20 cellular contexts compared by ENCODE assay signal in the genomic region with DNA sequence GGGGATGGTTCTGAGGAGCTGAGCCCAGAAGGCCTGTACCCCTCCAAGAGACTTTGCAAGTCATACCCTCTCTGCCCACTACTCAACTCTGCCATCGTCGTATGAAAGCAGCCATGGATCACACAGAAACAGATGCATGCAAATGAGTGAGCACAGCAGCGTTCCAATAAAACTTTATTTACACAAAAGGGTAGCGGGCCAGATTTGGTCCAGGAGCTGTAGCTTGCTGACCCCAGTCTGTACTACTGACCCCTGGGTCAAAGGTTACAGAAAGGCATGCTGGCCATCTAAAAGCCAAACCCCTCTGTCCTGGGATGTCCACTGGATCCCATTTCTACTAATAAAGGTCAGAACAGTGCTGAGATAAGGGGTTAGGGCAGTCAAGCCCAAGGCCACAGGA. TPM values are rescaled to one million over a fixed set of nuclear protein-coding genes. Genes with fewer than 3 reads are reported as not detected.
DNase-seq lines count a peak whose midpoint lies in the region; FAIRE-seq and TF ChIP-seq lines count a peak whose summit lies in the region.
"Had no signal": no experiment of that assay in that cellular context is flagged by ENCODE, and none has a peak within 500 bp of the region (broad histone marks: within the 10 kb centered on the region; RNA-seq: fewer than 3 reads in every experiment).

No MANE protein-coding gene starts in this region.

- peaks cover 0 to 51% (median 39%) of the 10 kb centered on the region in 11 experiments; a peak in 15 of 22 replicates for H3K36me3 ChIP-seq in BLaER1 treated with 17β-estradiol and CSF1 and Interleukin-3, amounts not matched to agents 10 nM and 100 nM
- H3K36me3 ChIP-seq in HUES48 (ENCODE audit: control insufficient read depth, insufficient read depth, low read length) (no peaks in the 10 kb centered on the region), bronchial epithelial cell (ENCODE audit: control insufficient read depth, insufficient read depth, low read length) (no peaks in the 10 kb centered on the region), neutrophil (no peaks in the 10 kb centered on the region), PC-9 (ENCODE audit: low read depth) (no peaks in the 10 kb centered on the region)

- no peaks in the 10 kb centered on the region for H3K9me2 ChIP-seq in PC-9 (ENCODE audit: insufficient read depth)

- CTCF ChIA-PET in PC-9 (lab: Charles Lee): no interaction called here

- no peaks in the 10 kb centered on the region for H3K27me3 ChIP-seq in BLaER1 treated with 17β-estradiol and CSF1 and Interleukin-3, amounts not matched to agents 10 nM and 100 nM
- no peaks in the 10 kb centered on the region for H3K27me3 ChIP-seq in HUES48 (ENCODE audit: control insufficient read depth, insufficient read depth, low read length)
- H3K27me3 ChIP-seq in bronchial epithelial cell (ENCODE audit: control insufficient read depth, insufficient read depth, low read length): no peaks in the 10 kb centered on the region
- H3K27me3 ChIP-seq in neutrophil: no peaks in the 10 kb centered on the region
- H3K27me3 ChIP-seq in PC-9 (ENCODE audit: insufficient read depth, low read depth): no peaks in the 10 kb centered on the region

- no peak for DNase-seq in bronchial epithelial cell (ENCODE audit: low read depth)
- no peak for DNase-seq in PC-9
- no peak for DNase-seq in NCI-H2107 (lab: John Stamatoyannopoulos, UW)
- no peak for DNase-seq in ecto neural progenitor cell (ENCODE audit: low spot score)
- DNase-seq: C1 segment of cervical spinal cord; Caco-2; CD4-positive, alpha-beta T cell; GDM1; GOT3; H9; IMR-90; KBM-7 had no signal

- no peak overlapping the region for H2AFZ ChIP-seq in PC-9

- TF ChIP-seq CTCF in bronchial epithelial cell (IDR thresholded peaks at IDR 0.05; ENCODE audit: insufficient read depth, low read length, severe bottlenecking) (no peak), neutrophil (IDR thresholded peaks at IDR 0.05) (no peak), PC-9 (conservative IDR thresholded peaks at IDR 0.05) (no peak)

- peak overlapping the region in 9 of 11 experiments; percentile 40 to 98 (median 66); a peak in 15 of 22 replicates for H3K27ac ChIP-seq in BLaER1 treated with 17β-estradiol and CSF1 and Interleukin-3, amounts not matched to agents 10 nM and 100 nM
- peak overlapping the region; percentile 11 for H3K27ac ChIP-seq in HUES48 (ENCODE audit: low read depth, low read length)
- peak overlapping the region; percentile 98 for H3K27ac ChIP-seq in neutrophil
- no peak overlapping the region for H3K27ac ChIP-seq in PC-9

- H3K9me3 ChIP-seq in BLaER1 treated with 17β-estradiol and CSF1 and Interleukin-3, amounts not matched to agents 10 nM and 100 nM (replicated peaks in 1 of 11): no peaks in the 10 kb centered on the region
- H3K9me3 ChIP-seq in HUES48 (ENCODE audit: control insufficient read depth, insufficient read depth, low read length): no peaks in the 10 kb centered on the region
- no peaks in the 10 kb centered on the region for H3K9me3 ChIP-seq in neutrophil
- H3K9me3 ChIP-seq in PC-9 (ENCODE audit: insufficient read depth, low read depth): no peaks in the 10 kb centered on the region
- H3K9me3 ChIP-seq: Caco-2 had no signal

- POLR2A ChIA-PET in PC-9 (lab: Charles Lee; ENCODE audit: unreplicated experiment): no interaction called here

- H3K4me1 ChIP-seq in BLaER1 treated with 17β-estradiol and CSF1 and Interleukin-3, amounts not matched to agents 10 nM and 100 nM: peaks cover 60 to 87% (median 79%) of the 10 kb centered on the region in 10 experiments
- peaks cover 34% of the 10 kb centered on the region for H3K4me1 ChIP-seq in HUES48 (ENCODE audit: control insufficient read depth, insufficient read depth, low read length)
- H3K4me1 ChIP-seq in neutrophil (ENCODE audit: control insufficient read depth in 1 of 2, insufficient read depth in 1 of 2, low read depth in 1 of 2, low read length in 1 of 2): peaks cover 96 to 98% of the 10 kb centered on the region in 2 experiments
- H3K4me1 ChIP-seq in PC-9 (replicated peaks; ENCODE audit: insufficient read depth): no peaks in the 10 kb centered on the region
- H3K4me1 ChIP-seq: Caco-2 had no signal

- H3K79me2 ChIP-seq in PC-9 (ENCODE audit: low read depth): no peaks in the 10 kb centered on the region

- H4K20me1 ChIP-seq in BLaER1 treated with 17β-estradiol and CSF1 and Interleukin-3, amounts not matched to agents 10 nM and 100 nM: no peaks in the 10 kb centered on the region
- H4K20me1 ChIP-seq in PC-9 (ENCODE audit: insufficient read depth): no peaks in the 10 kb centered on the region

- BruUV-seq in PC-9 (replicated peaks; lab: Mats Ljungman, UMichigan): no TSS peak

- intact Hi-C loops in PC-9 (cut with micrococcal nuclease; ENCODE audit: unreplicated experiment): no loop called here

- H3K4me3 ChIP-seq in BLaER1 treated with 17β-estradiol and CSF1 and Interleukin-3, amounts not matched to agents 10 nM and 100 nM: no peak overlapping the region
- H3K4me3 ChIP-seq in HUES48 (ENCODE audit: low read depth, low read length) (no peak overlapping the region), bronchial epithelial cell (ENCODE audit: low read depth, low read length) (no peak overlapping the region), neutrophil (ENCODE audit: low read depth in 1 of 2, low read length in 1 of 2) (peak overlapping the region in 1 of 2 experiments; percentile 54), PC-9 (no peak overlapping the region)

- peak overlapping the region in 3 of 11 experiments; percentile 26 to 66 (median 43); a peak in 3 of 22 replicates for H3K9ac ChIP-seq in BLaER1 treated with 17β-estradiol and CSF1 and Interleukin-3, amounts not matched to agents 10 nM and 100 nM
- no peak overlapping the region for H3K9ac ChIP-seq in HUES48 (ENCODE audit: low read depth, low read length)

- peak overlapping the region in 10 of 11 experiments; percentile 48 to 98 (median 83); a peak in 19 of 22 replicates for H3K4me2 ChIP-seq in BLaER1 treated with 17β-estradiol and CSF1 and Interleukin-3, amounts not matched to agents 10 nM and 100 nM
- H3K4me2 ChIP-seq in PC-9: no peak overlapping the region

- H3F3A ChIP-seq in PC-9 (ENCODE audit: insufficient read depth, low read depth): no peaks in the 10 kb centered on the region

- FAIRE-seq in bronchial epithelial cell (lab: Jason Lieb, UNC): peak; percentile 23
- FAIRE-seq: D721Med had no signal

RNA-seq across cellular contexts. Expression of gene AGTRAP, which starts 8.8 kb away (rescaled TPM):
- total RNA-seq in bronchial epithelial cell (48.4 and 55.3 TPM in 2 replicates), PC-9 (2021) (75.5 and 77.7 TPM in 2 replicates)

RNA-seq across cellular contexts. Expression of gene C1orf167, which starts 34.9 kb away (rescaled TPM):
- total RNA-seq in bronchial epithelial cell: not detected in 2 replicates
- total RNA-seq in PC-9 (2021): not detected in 2 replicates
- total RNA-seq: A172; B cell; CD4-positive, alpha-beta T cell; Daoy; HT-29 had no signal

RNA-seq across cellular contexts. Expression of gene DRAXIN, which starts 35.6 kb away (rescaled TPM):
- total RNA-seq in bronchial epithelial cell (not detected in 2 replicates), PC-9 (2021) (not detected in 2 replicates)
- total RNA-seq: HT-29 had no signal

RNA-seq across cellular contexts. Expression of gene MAD2L2, which starts 46.2 kb away (rescaled TPM):
- total RNA-seq in bronchial epithelial cell: 41.6 and 44.5 TPM in 2 replicates
- 52.9 and 58.9 TPM in 2 replicates for total RNA-seq in PC-9 (2021)
